8 cellular contexts compared by ENCODE assay signal in the genomic region with DNA sequence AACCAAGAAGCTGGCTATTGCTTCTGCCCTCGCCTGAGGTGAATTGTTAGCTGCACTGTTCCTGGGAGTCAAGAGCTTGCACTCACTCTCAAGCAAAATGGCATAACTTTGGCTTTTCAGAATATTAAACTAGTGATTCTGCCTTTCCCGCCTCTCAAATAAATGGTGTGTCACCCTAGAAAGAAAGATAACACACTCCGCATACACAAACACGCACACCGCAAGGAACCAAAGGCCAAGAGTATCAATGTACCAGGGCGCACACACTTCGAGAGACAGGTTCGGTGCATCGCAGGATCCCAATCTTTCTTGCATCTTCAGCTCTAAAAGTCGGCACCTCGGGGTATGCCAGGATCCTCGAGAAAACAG. TPM values are rescaled to one million over a fixed set of nuclear protein-coding genes. Genes with fewer than 3 reads are reported as not detected.
DNase-seq lines count a peak whose midpoint lies in the region; ATAC-seq and TF ChIP-seq lines count a peak whose summit lies in the region.

No MANE protein-coding gene starts in this region.

- TF ChIP-seq CTCF in SU-DHL-6 (IDR thresholded peaks at IDR 0.05; ENCODE audit: insufficient read depth, low read length, poor library complexity, severe bottlenecking) (no peak), nephron (IDR thresholded peaks at IDR 0.05; ENCODE audit: unreplicated experiment in 3 of 3) (no peak), GM13977 (IDR thresholded peaks at IDR 0.05; ENCODE audit: extremely low read depth, insufficient read depth, missing control alignments) (no peak)

- POLR2A ChIA-PET in CD4-positive, alpha-beta memory T cell (lab: Charles Lee; ENCODE audit: partially characterized antibody) = interaction anchor here (0.6 to 4.7 kb wide), 16 partner anchors 10 to 361 kb away, joined by 3 to 63 read pairs (median 6); a partner anchor contains a TSS

- H3K9ac ChIP-seq in SU-DHL-6 (ENCODE audit: low read length) = peak overlapping the region; percentile 95

- H3K4me3 ChIP-seq in CD4-positive, alpha-beta memory T cell (ENCODE audit: low read length in 2 of 2) = peak overlapping the region; percentile 77
- peak overlapping the region; percentile 98 for H3K4me3 ChIP-seq in SU-DHL-6 (ENCODE audit: insufficient read depth, low read length, poor library complexity, severe bottlenecking)

- ATAC-seq in GM19025 (IDR thresholded peaks at IDR 0.05; ENCODE audit: low read depth, unreplicated experiment) (peak; percentile 23), HG03139 (IDR thresholded peaks at IDR 0.05; ENCODE audit: unreplicated experiment) (peak; percentile 15), esophagus mucosa (peak; percentile 44)

- peaks cover 16 to 55% (median 37%) of the 10 kb centered on the region in 4 donors for H3K4me1 Mint-ChIP-seq in CD4-positive, alpha-beta memory T cell
- peaks cover 20% of the 10 kb centered on the region for H3K4me1 Mint-ChIP-seq in nephron

- no peaks in the 10 kb centered on the region for H3K27me3 Mint-ChIP-seq in CD4-positive, alpha-beta memory T cell
- H3K27me3 Mint-ChIP-seq in nephron (ENCODE audit: low read depth) = no peaks in the 10 kb centered on the region

- DNase-seq in CD4-positive, alpha-beta memory T cell = peak in 1 of 5 donors; percentile 56
- DNase-seq in GM13977 (ENCODE audit: low spot score) (no peak), GM19240 (ENCODE audit: insufficient read length, low spot score) (no peak)

- no peaks in the 10 kb centered on the region for H3K27me3 ChIP-seq in CD4-positive, alpha-beta memory T cell (ENCODE audit: insufficient read depth, low read length)
- no peaks in the 10 kb centered on the region for H3K27me3 ChIP-seq in SU-DHL-6 (ENCODE audit: low read length)

- no peaks in the 10 kb centered on the region for H4K20me1 ChIP-seq in SU-DHL-6 (ENCODE audit: low read depth, low read length)

- H3K27ac Mint-ChIP-seq in CD4-positive, alpha-beta memory T cell = peak overlapping the region; percentile 96 to 99 (median 98)
- H3K27ac Mint-ChIP-seq in nephron = peak overlapping the region; percentile 85 to 95 (median 90)

- CTCF ChIA-PET in CD4-positive, alpha-beta memory T cell (lab: Charles Lee; ENCODE audit: partially characterized antibody) = interaction anchor here (0.7 to 3.1 kb wide), 13 partner anchors 9 to 296 kb away, joined by 3 to 17 read pairs (median 5); a partner anchor contains a TSS

- in situ Hi-C loops in GM13977 (cut with MboI; ENCODE audit: low pct_unique_long_range_greater_than_20kb, low sequenced_read_pairs, unreplicated experiment) = no loop called here

- no peaks in the 10 kb centered on the region for H3K9me3 ChIP-seq in CD4-positive, alpha-beta memory T cell (ENCODE audit: control insufficient read depth in 1 of 2, low read length in 2 of 2)
- H3K9me3 ChIP-seq in SU-DHL-6 (ENCODE audit: insufficient read depth, low read length) = no peaks in the 10 kb centered on the region

- H3K9me2 ChIP-seq in SU-DHL-6 (replicated peaks; ENCODE audit: insufficient read depth, low read length) = no peaks in the 10 kb centered on the region

- peaks cover 38% of the 10 kb centered on the region for H3K4me1 ChIP-seq in CD4-positive, alpha-beta memory T cell (ENCODE audit: insufficient read depth, low read length)

- H3K36me3 ChIP-seq in CD4-positive, alpha-beta memory T cell (ENCODE audit: insufficient read depth, low read length) = peaks cover 15% of the 10 kb centered on the region
- peaks cover 14% of the 10 kb centered on the region for H3K36me3 ChIP-seq in SU-DHL-6 (ENCODE audit: low read length)

- H3K4me2 ChIP-seq in SU-DHL-6 (ENCODE audit: low read depth, low read length, poor library complexity, severe bottlenecking) = peak overlapping the region; percentile 98

- H3K27ac ChIP-seq in CD4-positive, alpha-beta memory T cell (ENCODE audit: low read depth, low read length) = peak overlapping the region; percentile 78
- H3K27ac ChIP-seq in SU-DHL-6 (ENCODE audit: low read depth, low read length) = peak overlapping the region; percentile 28; the same call in 1 of the 2 replicates

- peaks cover 26 to 38% of the 10 kb centered on the region in 2 donors for H3K36me3 Mint-ChIP-seq in CD4-positive, alpha-beta memory T cell
- peaks cover 69% of the 10 kb centered on the region for H3K36me3 Mint-ChIP-seq in nephron (ENCODE audit: low read depth)

- peak overlapping the region; percentile 99 to 100 (median 100) for H3K4me3 Mint-ChIP-seq in CD4-positive, alpha-beta memory T cell
- H3K4me3 Mint-ChIP-seq in nephron = peak overlapping the region; percentile 99

- peaks cover 30% of the 10 kb centered on the region for H3K79me2 ChIP-seq in SU-DHL-6 (ENCODE audit: insufficient read depth, low read length)

- peak overlapping the region; percentile 89 for H2AFZ ChIP-seq in SU-DHL-6 (ENCODE audit: low read depth, low read length, severe bottlenecking)

- no peaks in the 10 kb centered on the region; the same call in 1 of the 2 replicates for H3F3A ChIP-seq in SU-DHL-6 (ENCODE audit: insufficient read depth)

- H3K9me3 Mint-ChIP-seq in CD4-positive, alpha-beta memory T cell = peaks cover 0 to 4% (median 0%) of the 10 kb centered on the region in 8 donors
- peaks cover 13% of the 10 kb centered on the region for H3K9me3 Mint-ChIP-seq in nephron

- intact Hi-C loops in CD4-positive, alpha-beta memory T cell (cut with micrococcal nuclease) = loop anchor here (5.0 kb wide), 2 partner anchors 228 to 458 kb away; a partner anchor contains a TSS

RNA-seq across cellular contexts. Expression of a gene that starts 0.5 kb away (rescaled TPM):
- 10 to 100 TPM; 39.7 to 41.4 TPM for total RNA-seq in CD4-positive, alpha-beta memory T cell
- polyA plus RNA-seq in CD4-positive, alpha-beta memory T cell = 10 to 100 TPM; 19.0 to 24.6 TPM
- 27.5 TPM for total RNA-seq in esophagus mucosa

RNA-seq across cellular contexts. Expression of a gene that starts 15.9 kb away (rescaled TPM):
- total RNA-seq in CD4-positive, alpha-beta memory T cell = 10 to 100 TPM; 16.1 to 16.8 TPM
- 1 to 10 TPM; 2.1 to 6.5 TPM for polyA plus RNA-seq in CD4-positive, alpha-beta memory T cell
- 12.7 TPM for total RNA-seq in esophagus mucosa
